In the genomic region with DNA sequence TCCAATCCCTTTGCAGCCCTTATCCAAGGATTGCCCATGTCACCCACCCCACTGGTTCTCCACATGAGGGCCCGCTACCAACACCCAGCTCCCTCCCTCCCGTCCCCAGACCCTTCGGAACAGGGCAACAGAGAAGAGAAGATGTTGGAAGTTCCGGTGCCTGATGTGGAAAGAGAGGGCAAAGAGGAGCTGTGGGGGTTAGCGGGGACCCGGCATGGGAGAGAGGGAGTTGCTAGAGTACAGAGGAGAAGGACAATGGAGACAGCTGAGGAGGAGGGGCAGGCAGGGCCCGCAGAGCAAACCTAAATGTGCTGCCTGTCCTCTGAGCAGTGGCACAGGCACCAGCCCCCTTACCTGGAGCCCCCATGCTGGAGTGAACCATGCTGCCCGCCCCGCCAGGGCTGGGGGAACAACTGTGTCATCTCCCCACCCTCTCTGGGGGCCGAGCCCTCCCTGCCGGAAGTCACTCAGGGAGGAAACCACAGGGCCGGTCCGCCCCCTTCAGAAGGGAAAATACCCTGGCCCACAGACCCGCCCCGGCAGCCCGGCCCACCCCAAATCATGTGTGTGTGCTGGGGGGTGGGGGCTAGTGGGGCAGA, we compare ENCODE assay signal across 8 cellular contexts. TPM values are rescaled to one million over a fixed set of nuclear protein-coding genes. Genes with fewer than 3 reads are reported as not detected.
A peak's percentile ranks its signal among the peaks of the same experiment; 100 is the strongest.
DNase-seq lines count a peak whose midpoint lies in the region; ATAC-seq and TF ChIP-seq lines count a peak whose summit lies in the region.

Gene POU2F2, minus strand, starts transcription at position 417 of the 599 bp plus-strand sequence. Its CDS starts 35 bp downstream, at position 382.

- H3K27ac ChIP-seq in DOHH2 (ENCODE audit: low read depth, low read length) (peak within 1 kb of the TSS; percentile 98), adrenal gland (no peak within 1 kb of the TSS)

- intact Hi-C loops in adrenal gland (cut with DNase I) (loop anchor here (5.0 to 10.0 kb wide), 3 partner anchors 50 to 193 kb away; partner anchors contain the start of gene MEGF8 (in 1 of the 2)), left colon (cut with DNase I, micrococcal nuclease) (loop anchor here (5.0 to 10.0 kb wide), 2 partner anchors 50 to 53 kb away; no protein-coding TSS in a partner anchor)

- no peak for TF ChIP-seq CTCF in DOHH2 (IDR thresholded peaks at IDR 0.05; ENCODE audit: low read depth, low read length, poor library complexity, severe bottlenecking)
- TF ChIP-seq CTCF in adrenal gland (IDR thresholded peaks at IDR 0.05), result no peak

- H4K20me1 ChIP-seq in DOHH2 (ENCODE audit: control insufficient read depth, insufficient read depth, low read depth, low read length), result no peaks in the 10 kb centered on the region

- WGBS in adrenal gland, 4 donors, result 3 to 16% (median 6%) methylated on average over 8 to 16 of the region's 16 CpGs

- no peaks in the 10 kb centered on the region for H3K27me3 Mint-ChIP-seq in T-helper 17 cell

- H3K4me1 Mint-ChIP-seq in T-helper 17 cell, result peaks cover 72% of the 10 kb centered on the region

- H3K27ac Mint-ChIP-seq in T-helper 17 cell, result peak within 1 kb of the TSS; percentile 97

- peak; percentile 80 to 89 (median 84) for DNase-seq in T-helper 17 cell
- DNase-seq in adrenal gland, result peak in 4 of 7 donors; percentile 24 to 33 (median 31)
- DNase-seq in left colon, result peak; percentile 74 to 76
- peak; percentile 69 for DNase-seq in stimulated activated CD8-positive, alpha-beta memory T cell treated with anti-CD3 and anti-CD28 coated beads, Interleukin-12 subunit alpha, Interleukin-12 subunit beta, amount 100 ng/mL, for 24 hours (ENCODE audit: extremely low read depth)
- no peak for DNase-seq in AML-193 (lab: John Stamatoyannopoulos, UW)
- DNase-seq in SKM-1 treated with dmso at 0.1 percent for 144 hours (lab: John Stamatoyannopoulos, UW; ENCODE audit: unreplicated experiment), result no peak

- ATAC-seq in HG02610 (IDR thresholded peaks at IDR 0.05; ENCODE audit: unreplicated experiment) (peak; percentile 45), T-helper 17 cell (peak; percentile 89), left colon (peak; percentile 29)

- no peaks in the 10 kb centered on the region for H3K27me3 ChIP-seq in DOHH2 (ENCODE audit: control insufficient read depth, low read length)
- H3K27me3 ChIP-seq in adrenal gland, result peaks cover 13% of the 10 kb centered on the region

- H3K4me3 ChIP-seq in DOHH2 (ENCODE audit: low read length) (peak within 1 kb of the TSS; percentile 82), adrenal gland (peak within 1 kb of the TSS in 1 of 4 donors; percentile 39)

- H3K4me2 ChIP-seq in DOHH2 (ENCODE audit: low read length), result peak within 1 kb of the TSS; percentile 87

- H3K9me2 ChIP-seq in DOHH2 (replicated peaks; ENCODE audit: control insufficient read depth, low read length), result no peaks in the 10 kb centered on the region

- H3K79me2 ChIP-seq in DOHH2 (ENCODE audit: control insufficient read depth, low read length), result peaks cover 59% of the 10 kb centered on the region

- H3K9me3 ChIP-seq in DOHH2 (ENCODE audit: control insufficient read depth, insufficient read depth, low read length) (no peaks in the 10 kb centered on the region), T-helper 17 cell (ENCODE audit: control insufficient read depth, low read length, poor library complexity, severe bottlenecking) (no peaks in the 10 kb centered on the region), adrenal gland (replicated peaks in 1 of 3) (no peaks in the 10 kb centered on the region)

- H3K36me3 Mint-ChIP-seq in T-helper 17 cell (ENCODE audit: low read depth), result peaks cover 2% of the 10 kb centered on the region

- H3K36me3 ChIP-seq in DOHH2 (ENCODE audit: control insufficient read depth, low read length) (peaks cover 50% of the 10 kb centered on the region), adrenal gland (replicated peaks in 1 of 2) (no peaks in the 10 kb centered on the region)

- peaks cover 17% of the 10 kb centered on the region for H3F3A ChIP-seq in DOHH2 (ENCODE audit: control insufficient read depth, insufficient read depth)

- peak within 1 kb of the TSS; percentile 97 for H3K4me3 Mint-ChIP-seq in T-helper 17 cell

- peaks cover 79% of the 10 kb centered on the region for H3K4me1 ChIP-seq in DOHH2 (ENCODE audit: control insufficient read depth, low read length)
- H3K4me1 ChIP-seq in adrenal gland (replicated peaks in 1 of 2), result peaks cover 0 to 4% of the 10 kb centered on the region in 2 donors

- no peak for TF ChIP-seq POLR2A in adrenal gland (IDR thresholded peaks at IDR 0.05)

RNA-seq across cellular contexts. Expression of gene POU2F2, which starts in this region (rescaled TPM):
- total RNA-seq in T-helper 17 cell (10 to 100 TPM; 24.5 to 42.7 TPM), adrenal gland (1 to 10 TPM; 1.4 to 4.9 (median 2.9) TPM), left colon (1 to 10 TPM; 1.5 to 3.8 TPM)
- 10 to 100 TPM in 1 of 3 donors, 1 to 10 TPM in 2; 4.2 to 17.2 (median 6.8) TPM for polyA plus RNA-seq in adrenal gland

Comparison
In these comparisons a context has a peak if more than half of its experiments do, and no peak if none do; other contexts are left out.
1. RNA of gene POU2F2 (total RNA-seq): 24.5 to 42.7 TPM in T-helper 17 cell; 1.5 to 3.8 TPM in left colon and 1.4 to 4.9 TPM in adrenal gland; every median in the first group is over 4 times any median in the second.
2. ATAC-seq: peak in every context shown above with its lines; median percentile 89 in T-helper 17 cell; 45 in HG02610; 29 in left colon.
3. DNase-seq: peak in T-helper 17 cell (3 of 3), adrenal gland (4 of 7), left colon (2 of 2) and stimulated activated CD8-positive, alpha-beta memory T cell treated with anti-CD3 and anti-CD28 coated beads, Interleukin-12 subunit alpha, Interleukin-12 subunit beta, amount 100 ng/mL, for 24 hours (single experiment); none in AML-193 (0 of 2) and SKM-1 treated with dmso at 0.1 percent for 144 hours (single experiment).